Comparison of ENCODE assay signal across 11 cellular contexts in the genomic region with DNA sequence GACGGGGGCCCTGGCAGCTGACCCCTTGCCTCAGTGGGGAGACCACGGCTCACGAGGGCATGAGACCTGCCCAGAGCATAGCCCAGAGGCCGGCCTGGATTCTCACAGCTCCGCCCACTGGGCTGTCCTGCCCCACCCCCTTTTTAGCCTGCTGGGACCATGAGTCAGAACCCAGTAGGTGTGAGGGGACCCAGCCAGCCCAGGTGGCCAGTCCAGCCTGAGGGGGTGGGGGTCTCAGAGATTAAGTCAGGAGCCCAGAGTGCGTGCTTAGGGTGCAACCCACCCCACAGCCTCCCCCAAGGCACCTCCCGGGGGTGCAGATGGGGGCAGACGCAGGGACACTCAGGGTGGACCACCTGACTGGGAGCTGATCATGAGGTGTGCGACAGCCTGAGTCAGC. TPM values are rescaled to one million over a fixed set of nuclear protein-coding genes. Genes with fewer than 3 reads are reported as not detected.
DNase-seq lines count a peak whose midpoint lies in the region; ATAC-seq, FAIRE-seq and TF ChIP-seq lines count a peak whose summit lies in the region.
"Had no signal": no experiment of that assay in that cellular context is flagged by ENCODE, and none has a peak within 500 bp of the region (broad histone marks: within the 10 kb centered on the region; RNA-seq: fewer than 3 reads in every experiment).

No MANE protein-coding gene starts in this region.

- H3K4me2 ChIP-seq in GM12878 (ENCODE audit: control insufficient read depth, insufficient read depth): no peak overlapping the region

- in situ Hi-C loops in GM12878 (cut with MboI): no loop called here

- TF ChIP-seq CTCF in GM12878 (IDR thresholded peaks at IDR 0.05 in 2 of 3, conservative IDR thresholded peaks at IDR 0.05 in 1 of 3; ENCODE audit: control insufficient read depth in 2 of 3, extremely low read depth in 1 of 3, insufficient read depth in 1 of 3, low read depth in 3 of 3, low read length in 3 of 3) (no peak), vagina (IDR thresholded peaks at IDR 0.05) (no peak), GM10266 (IDR thresholded peaks at IDR 0.05; ENCODE audit: control insufficient read depth, insufficient read depth, low read depth, missing control alignments) (no peak)

- ATAC-seq in stimulated activated naive CD8-positive, alpha-beta T cell treated with anti-CD3 and anti-CD28 coated beads, Interleukin-15, Interleukin-2, amounts not matched to agents 100 U/mL and 50 U/mL, for 24 hours: no peak
- ATAC-seq in stimulated activated naive CD8-positive, alpha-beta T cell treated with anti-CD3 and anti-CD28 coated beads, Interleukin-15, amount 100 ng/mL, for 72 hours: no peak
- peak; percentile 60 for ATAC-seq in GM12878

- DNase-seq in stimulated activated naive CD8-positive, alpha-beta T cell treated with anti-CD3 and anti-CD28 coated beads, Interleukin-15, Interleukin-2, amounts not matched to agents 100 U/mL and 50 U/mL, for 24 hours: peak; percentile 33
- no peak for DNase-seq in stimulated activated naive CD8-positive, alpha-beta T cell treated with anti-CD3 and anti-CD28 coated beads, Interleukin-15, amount 100 ng/mL, for 72 hours
- no peak for DNase-seq in GM12878 (ENCODE audit: low read depth, low spot score)
- no peak for DNase-seq in vagina (ENCODE audit: extremely low spot score in 2 of 2)
- DNase-seq in C1 segment of cervical spinal cord (lab: John Stamatoyannopoulos, UW): no peak
- DNase-seq in GM10266 (ENCODE audit: extremely low spot score): no peak
- DNase-seq in MV-4-11 (lab: John Stamatoyannopoulos, UW): no peak
- DNase-seq: COR-L47, dermis blood vessel endothelial cell had no signal

- H3K36me3 ChIP-seq in GM12878 (ENCODE audit: control insufficient read depth in 2 of 2, insufficient read depth in 2 of 2, low read length in 1 of 2) (no peaks in the 10 kb centered on the region), vagina (peaks cover 0 to 30% of the 10 kb centered on the region in 2 donors)

- H4K20me1 ChIP-seq in GM12878 (ENCODE audit: control insufficient read depth, insufficient read depth): no peaks in the 10 kb centered on the region

- no peak overlapping the region for H3K27ac ChIP-seq in GM12878 (ENCODE audit: control insufficient read depth, insufficient read depth)
- peak overlapping the region; percentile 79 for H3K27ac ChIP-seq in layer of hippocampus (ENCODE audit: low read depth, low read length)
- H3K27ac ChIP-seq in vagina: peak overlapping the region; percentile 80

- SMC1A ChIA-PET in GM12878 (lab: Charles Lee; ENCODE audit: uncharacterized antibody, unreplicated experiment): interaction anchor here (0.6 kb wide), 1 partner anchor 12 kb away, joined by 4 read pairs; no protein-coding TSS in a partner anchor

- WGBS in GM12878 (ENCODE audit: insufficient coverage, insufficient replicate concordance, low lambda C conversion rate, missing lambda C conversion rate): 84% methylated on average over 9 of the region's 9 CpGs

- TF ChIP-seq EP300 in GM12878 (IDR thresholded peaks at IDR 0.05; ENCODE audit: borderline replicate concordance in 1 of 2, control insufficient read depth in 1 of 2, low read depth in 2 of 2, low read length in 2 of 2): no peak

- H3K4me1 ChIP-seq in GM12878 (ENCODE audit: control insufficient read depth, insufficient read depth, low read length): no peaks in the 10 kb centered on the region
- peaks cover 98% of the 10 kb centered on the region for H3K4me1 ChIP-seq in vagina

- no peaks in the 10 kb centered on the region for H3K27me3 ChIP-seq in GM12878 (replicated peaks in 1 of 2; ENCODE audit: control insufficient read depth in 2 of 2, insufficient read depth in 2 of 2, low read length in 1 of 2)
- no peaks in the 10 kb centered on the region for H3K27me3 ChIP-seq in layer of hippocampus (ENCODE audit: control insufficient read depth, insufficient read depth, low read length)
- H3K27me3 ChIP-seq in vagina: no peaks in the 10 kb centered on the region

- H3K4me3 ChIP-seq in GM12878: no peak overlapping the region
- H3K4me3 ChIP-seq in vagina: no peak overlapping the region

- H2AFZ ChIP-seq in GM12878 (ENCODE audit: control insufficient read depth, low read depth, low read length): no peak overlapping the region

- no peaks in the 10 kb centered on the region for H3K9me3 ChIP-seq in GM12878 (replicated peaks; ENCODE audit: control insufficient read depth, insufficient read depth, low read length)
- no peaks in the 10 kb centered on the region for H3K9me3 ChIP-seq in vagina

- TF ChIP-seq POLR2A in GM12878 (IDR thresholded peaks at IDR 0.05; ENCODE audit: low read depth, low read length) (no peak), vagina (IDR thresholded peaks at IDR 0.05) (no peak)

- no peaks in the 10 kb centered on the region for H3K9me3 Mint-ChIP-seq in stimulated activated naive CD8-positive, alpha-beta T cell treated with anti-CD3 and anti-CD28 coated beads, Interleukin-15, amount 100 ng/mL, for 72 hours
- H3K9me3 Mint-ChIP-seq: memory B cell had no signal

- no peak overlapping the region for H3K4me3 Mint-ChIP-seq in stimulated activated naive CD8-positive, alpha-beta T cell treated with anti-CD3 and anti-CD28 coated beads, Interleukin-15, amount 100 ng/mL, for 72 hours
- H3K4me3 Mint-ChIP-seq: memory B cell had no signal

- no peaks in the 10 kb centered on the region for H3K27me3 Mint-ChIP-seq in stimulated activated naive CD8-positive, alpha-beta T cell treated with anti-CD3 and anti-CD28 coated beads, Interleukin-15, amount 100 ng/mL, for 72 hours
- H3K27me3 Mint-ChIP-seq: memory B cell had no signal

- no peaks in the 10 kb centered on the region for H3K79me2 ChIP-seq in GM12878 (ENCODE audit: control insufficient read depth, insufficient read depth, low read length)

- POLR2A ChIA-PET in GM12878 (lab: Charles Lee): no interaction called here

- CTCF ChIA-PET in GM12878 (lab: Yijun Ruan, JAX): interaction anchor here (1.0 to 2.9 kb wide), 2 partner anchors 104 to 109 kb away, joined by 3 to 10 read pairs; no protein-coding TSS in a partner anchor

- no peak for TF ChIP-seq RAD21 in GM12878 (IDR thresholded peaks at IDR 0.05; ENCODE audit: insufficient read depth, low read depth, low read length)

- no peak overlapping the region for H3K9ac ChIP-seq in GM12878 (ENCODE audit: control insufficient read depth, insufficient read depth, low read length)

- no peak for FAIRE-seq in GM12878 (lab: Jason Lieb, UNC)

- no peaks in the 10 kb centered on the region for H3K4me1 Mint-ChIP-seq in stimulated activated naive CD8-positive, alpha-beta T cell treated with anti-CD3 and anti-CD28 coated beads, Interleukin-15, amount 100 ng/mL, for 72 hours
- H3K4me1 Mint-ChIP-seq: memory B cell had no signal

- RAD21 ChIA-PET in GM12878 (lab: Charles Lee; ENCODE audit: unreplicated experiment): no interaction called here

- intact Hi-C loops in GM12878 (cut with micrococcal nuclease; ENCODE audit: unreplicated experiment) (no loop called here), vagina (cut with DNase I) (loop anchor here (5.0 kb wide), 1 partner anchor 38 kb away; no protein-coding TSS in a partner anchor)

- no TSS peak for BruUV-seq in GM12878 (replicated peaks; lab: Mats Ljungman, UMichigan)

- no peak overlapping the region for H3K27ac Mint-ChIP-seq in stimulated activated naive CD8-positive, alpha-beta T cell treated with anti-CD3 and anti-CD28 coated beads, Interleukin-15, amount 100 ng/mL, for 72 hours
- H3K27ac Mint-ChIP-seq: memory B cell had no signal

TF ChIP-seq in GM12878, 131 proteins besides CTCF, POLR2A, EP300 and RAD21 (continues in another document):
- TF ChIP-seq EZH2 (IDR thresholded peaks at IDR 0.05; ENCODE audit: borderline replicate concordance, control insufficient read depth, low read depth, low read length) (no peak), KAT2A (conservative IDR thresholded peaks at IDR 0.05; ENCODE audit: control insufficient read depth, low read depth, low read length) (no peak), CREB1 (IDR thresholded peaks at IDR 0.05; ENCODE audit: low read depth) (no peak), ZSCAN29 (IDR thresholded peaks at IDR 0.05) (no peak), HCFC1 (IDR thresholded peaks at IDR 0.05; ENCODE audit: low read length) (no peak)
- TF ChIP-seq, protein P1, sequence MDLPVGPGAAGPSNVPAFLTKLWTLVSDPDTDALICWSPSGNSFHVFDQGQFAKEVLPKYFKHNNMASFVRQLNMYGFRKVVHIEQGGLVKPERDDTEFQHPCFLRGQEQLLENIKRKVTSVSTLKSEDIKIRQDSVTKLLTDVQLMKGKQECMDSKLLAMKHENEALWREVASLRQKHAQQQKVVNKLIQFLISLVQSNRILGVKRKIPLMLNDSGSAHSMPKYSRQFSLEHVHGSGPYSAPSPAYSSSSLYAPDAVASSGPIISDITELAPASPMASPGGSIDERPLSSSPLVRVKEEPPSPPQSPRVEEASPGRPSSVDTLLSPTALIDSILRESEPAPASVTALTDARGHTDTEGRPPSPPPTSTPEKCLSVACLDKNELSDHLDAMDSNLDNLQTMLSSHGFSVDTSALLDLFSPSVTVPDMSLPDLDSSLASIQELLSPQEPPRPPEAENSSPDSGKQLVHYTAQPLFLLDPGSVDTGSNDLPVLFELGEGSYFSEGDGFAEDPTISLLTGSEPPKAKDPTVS (IDR thresholded peaks at IDR 0.05; ENCODE audit: low read depth, low read length): no peak

RNA-seq across cellular contexts. Expression of a gene that starts 40.1 kb away (rescaled TPM):
- 59.9 and 66.3 TPM in 2 replicates for total RNA-seq in GM12878 (2013; cell fraction: nucleolus; rRNA removed)
- total RNA-seq in GM12878 (2014; rRNA removed) (3.6 and 6.2 TPM in 2 replicates), GM12878 (2014; rRNA removed; fragmentation: Illumina TruSeq; extraction: Trizol) (5.7 and 7.7 TPM in 2 replicates), GM12878 (2021) (7.6 and 10.1 TPM in 2 replicates), vagina (13.5 TPM)
- 5.4 TPM for polyA plus RNA-seq in GM12878 (2011; ENCODE audit: low read depth)
- polyA plus RNA-seq in GM12878 (2011; rRNA removed) (10.4 TPM in 2 replicates), GM12878 (2014; fragmentation: Illumina TruSeq; extraction: Trizol) (4.7 and 4.8 TPM in 2 replicates), GM12878 (2014; fragmentation: Nextera tagmentation; extraction: Ambion mirVana) (1 to 10 TPM in 1 of 2 experiments, under 1 TPM in 1; 0.72 to 1.0 TPM), GM12878 (2014; rRNA removed) (4.9 and 5.2 TPM in 2 replicates), GM12878 (2016; fragmentation: Nextera tagmentation; extraction: Ambion mirVana) (1 to 10 TPM; 2.4 to 4.4 TPM)
- polyA plus RNA-seq in GM12878 (2011; cell fraction: cytosol; rRNA removed): 9.0 and 9.3 TPM in 2 replicates
- 8.8 and 10.9 TPM in 2 replicates for polyA plus RNA-seq in GM12878 (2011; cell fraction: nucleus; rRNA removed)
- polyA plus RNA-seq in GM12878 (2012): 9.0 and 9.1 TPM in 2 replicates
- 17.7 and 23.9 TPM in 2 replicates for polyA minus RNA-seq in GM12878 (2011; rRNA and poly(A)+ RNA removed)
- polyA minus RNA-seq in GM12878 (2011; cell fraction: cytosol; rRNA and poly(A)+ RNA removed): 6.3 and 7.9 TPM in 2 replicates
- polyA minus RNA-seq in GM12878 (2011; cell fraction: nucleus; rRNA and poly(A)+ RNA removed): 15.0 and 19.8 TPM in 2 replicates
